Comparison of ENCODE assay signal across 8 cellular contexts in genomic region chr19:13102666-13103584, GRCh38. TPM values are rescaled to one million over a fixed set of nuclear protein-coding genes. Genes with fewer than 3 reads are reported as not detected.
DNase-seq lines count a peak whose midpoint lies in the region; ATAC-seq, FAIRE-seq and TF ChIP-seq lines count a peak whose summit lies in the region.

Gene LYL1 (minus strand): TSS chr19:13102858. CDS start chr19:13101171, 1,687 bp downstream.

- POLR2A ChIA-PET in PC-3 (lab: Charles Lee; ENCODE audit: unreplicated experiment) = no interaction called here
- POLR2A ChIA-PET in HepG2 (lab: Yijun Ruan, JAX) = interaction anchor here (0.6 to 1.0 kb wide), 2 partner anchors 8 to 12 kb away, joined by 3 to 4 read pairs; no protein-coding TSS in a partner anchor

- 0 out of 2 replicates have a peak, but pooled peaks cover 2% of the 10 kb centered on the region for H3K36me3 ChIP-seq in PC-3 (ENCODE audit: low read depth, low read length)
- H3K36me3 ChIP-seq in HepG2 (replicated peaks in 1 of 2; ENCODE audit: control insufficient read depth in 1 of 2, insufficient read depth in 2 of 2, low read length in 2 of 2) = peaks cover 0 to 8% of the 10 kb centered on the region in 2 experiments; a peak in 2 of 5 replicates

- in situ Hi-C loops in HepG2 (cut with HindIII; ENCODE audit: extremely low pct_ligation_motif_present, low pct_unique_long_range_greater_than_20kb) = no loop called here
- in situ Hi-C loops in ACHN (cut with HindIII; ENCODE audit: low pct_ligation_motif_present, low pct_unique_long_range_greater_than_20kb, low sequenced_read_pairs) = no loop called here

- H3K4me3 ChIP-seq in PC-3 (ENCODE audit: low read length) (peak within 1 kb of the TSS; percentile 51), HepG2 (replicated peaks in 1 of 3; ENCODE audit: insufficient read depth in 1 of 3, low read depth in 2 of 3, low read length in 3 of 3) (peak within 1 kb of the TSS; percentile 24 to 72 (median 53))

- intact Hi-C loops in PC-3 (cut with micrococcal nuclease) (loop anchor here (5.0 kb wide), 1 partner anchor 49 kb away; the partner anchor contains the start of genes IER2 and STX10), HepG2 (cut with micrococcal nuclease; ENCODE audit: unreplicated experiment) (no loop called here)

- peak; percentile 67 for DNase-seq in GM03348 (ENCODE audit: low spot score)
- no peak for DNase-seq in PC-3
- DNase-seq in caudate nucleus (lab: John Stamatoyannopoulos, UW) = peak in 11 of 61 donors; percentile 19 to 49 (median 30)
- peak; percentile 45 for DNase-seq in HepG2 (ENCODE audit: low spot score)
- no peak for DNase-seq in ACHN
- no peak for DNase-seq in NCI-H2081 (lab: John Stamatoyannopoulos, UW)

- no peaks in the 10 kb centered on the region for H3F3A ChIP-seq in PC-3 (ENCODE audit: low read length, unreplicated experiment)

- no peak for FAIRE-seq in HepG2 (lab: Jason Lieb, UNC)

- H3K4me1 ChIP-seq in PC-3 (ENCODE audit: insufficient read depth, low read length) (peaks cover 13% of the 10 kb centered on the region; the same call in 1 of the 2 replicates), HepG2 (ENCODE audit: insufficient read depth, low read length) (peaks cover 20% of the 10 kb centered on the region)

- WGBS in HepG2 (ENCODE audit: low lambda C conversion rate) = 10% methylated on average over 5 of the region's 47 CpGs

- H3K9me3 ChIP-seq in PC-3 (ENCODE audit: low read length) = no peaks in the 10 kb centered on the region
- H3K9me3 ChIP-seq in HepG2 (ENCODE audit: low read length) = no peaks in the 10 kb centered on the region

- H3K27me3 ChIP-seq in PC-3 (ENCODE audit: low read length) (no peaks in the 10 kb centered on the region), HepG2 (ENCODE audit: control insufficient read depth in 1 of 2, insufficient read depth in 2 of 2, low read length in 2 of 2) (no peaks in the 10 kb centered on the region)

- H3K4me2 ChIP-seq in PC-3 (ENCODE audit: low read length) = peak within 1 kb of the TSS; percentile 73
- peak within 1 kb of the TSS; percentile 91 for H3K4me2 ChIP-seq in HepG2 (ENCODE audit: low read depth, low read length)

- H4K20me1 ChIP-seq in PC-3 (ENCODE audit: low read length) (no peaks in the 10 kb centered on the region), HepG2 (ENCODE audit: insufficient read depth, low read length) (no peaks in the 10 kb centered on the region; the same call in 1 of the 2 replicates)

- H3K79me2 ChIP-seq in PC-3 (ENCODE audit: low read length) (no peaks in the 10 kb centered on the region), HepG2 (ENCODE audit: insufficient read depth, low read length) (no peaks in the 10 kb centered on the region)

- no TSS peak for BruUV-seq in PC-3 (replicated peaks; lab: Mats Ljungman, UMichigan)
- BruUV-seq in HepG2 (replicated peaks; lab: Mats Ljungman, UMichigan) = no TSS peak

- CTCF ChIA-PET in PC-3 (lab: Charles Lee) (interaction anchor here (0.7 kb wide), 1 partner anchor 147 kb away, joined by 19 read pairs; no protein-coding TSS in a partner anchor), HepG2 (lab: Yijun Ruan, JAX; ENCODE audit: low intra/inter-chr PET ratio, low total read pairs) (no interaction called here)

- no peaks in the 10 kb centered on the region for H3K9me2 ChIP-seq in PC-3 (replicated peaks; ENCODE audit: low read length)

- peak; percentile 60 for TF ChIP-seq RAD21 in HepG2 (CRISPR knock-in tag; IDR thresholded peaks at IDR 0.05)

- peak; percentile 37 for ATAC-seq in GM21737 (IDR thresholded peaks at IDR 0.05; ENCODE audit: unreplicated experiment)
- peak; percentile 37 for ATAC-seq in PC-3
- ATAC-seq in HepG2 = peak; percentile 71

- peak within 1 kb of the TSS; percentile 31 for H3K9ac ChIP-seq in PC-3 (ENCODE audit: low read length)
- peak within 1 kb of the TSS; percentile 61 for H3K9ac ChIP-seq in HepG2 (ENCODE audit: insufficient read depth, low read depth, low read length)

- TF ChIP-seq CTCF in PC-3 (conservative IDR thresholded peaks at IDR 0.05; ENCODE audit: low read depth, low read length) (no peak), HepG2 (CRISPR knock-in tag; IDR thresholded peaks at IDR 0.05) (no peak; the same call in 1 of the 2 replicates), subcutaneous adipose tissue (IDR thresholded peaks at IDR 0.05; ENCODE audit: low read depth) (no peak)

- peak within 1 kb of the TSS; percentile 69 for H2AFZ ChIP-seq in PC-3 (ENCODE audit: low read length)
- no peak within 1 kb of the TSS for H2AFZ ChIP-seq in HepG2 (ENCODE audit: low read length)

- TF ChIP-seq POLR2A in HepG2 (IDR thresholded peaks at IDR 0.05; ENCODE audit: insufficient read depth in 1 of 2, low read depth in 2 of 2, low read length in 2 of 2) = no peak

- no peak for TF ChIP-seq EP300 in HepG2 (IDR thresholded peaks at IDR 0.05; ENCODE audit: low read depth in 2 of 2, low read length in 2 of 2)
- TF ChIP-seq EP300 in HepG2 (CRISPR knock-in tag; IDR thresholded peaks at IDR 0.05; ENCODE audit: borderline replicate concordance) = no peak

- H3K27ac ChIP-seq in PC-3 (ENCODE audit: low read length) (no peak within 1 kb of the TSS), caudate nucleus (ENCODE audit: low read depth, low read length) (peak within 1 kb of the TSS; percentile 83), HepG2 (ENCODE audit: extremely low read length, insufficient read depth, low read length) (peak within 1 kb of the TSS; percentile 70)

TF ChIP-seq in HepG2, 621 proteins besides CTCF, POLR2A, EP300 and RAD21 (continues in another document):
- TF ChIP-seq SYNCRIP (IDR thresholded peaks at IDR 0.05; ENCODE audit: insufficient read depth, low read depth, low read length) (no peak), ZNF567 (CRISPR knock-in tag; IDR thresholded peaks at IDR 0.05; ENCODE audit: borderline replicate concordance) (0 out of 2 replicates have a peak, but pooled peaks have one; percentile 36), ELF4 (CRISPR knock-in tag; IDR thresholded peaks at IDR 0.05; ENCODE audit: borderline replicate concordance) (no peak), REXO4 (CRISPR knock-in tag; IDR thresholded peaks at IDR 0.05; ENCODE audit: borderline replicate concordance) (no peak), ZNF335 (CRISPR knock-in tag; IDR thresholded peaks at IDR 0.05) (peak; percentile 77; the same call in 1 of the 2 replicates), GMEB2 (CRISPR knock-in tag; IDR thresholded peaks at IDR 0.05; ENCODE audit: low read depth) (no peak), SP5 (CRISPR knock-in tag; IDR thresholded peaks at IDR 0.05; ENCODE audit: borderline replicate concordance, low read depth) (peak; percentile 72; the same call in 1 of the 2 replicates), CCDC6 (CRISPR knock-in tag; IDR thresholded peaks at IDR 0.05) (no peak), MAZ (IDR thresholded peaks at IDR 0.05; ENCODE audit: borderline replicate concordance, low read depth, low read length) (no peak), MAZ (CRISPR knock-in tag; IDR thresholded peaks at IDR 0.05; ENCODE audit: low read depth) (0 out of 2 replicates have a peak, but pooled peaks have one; percentile 31)
- TF ChIP-seq, protein P1, sequence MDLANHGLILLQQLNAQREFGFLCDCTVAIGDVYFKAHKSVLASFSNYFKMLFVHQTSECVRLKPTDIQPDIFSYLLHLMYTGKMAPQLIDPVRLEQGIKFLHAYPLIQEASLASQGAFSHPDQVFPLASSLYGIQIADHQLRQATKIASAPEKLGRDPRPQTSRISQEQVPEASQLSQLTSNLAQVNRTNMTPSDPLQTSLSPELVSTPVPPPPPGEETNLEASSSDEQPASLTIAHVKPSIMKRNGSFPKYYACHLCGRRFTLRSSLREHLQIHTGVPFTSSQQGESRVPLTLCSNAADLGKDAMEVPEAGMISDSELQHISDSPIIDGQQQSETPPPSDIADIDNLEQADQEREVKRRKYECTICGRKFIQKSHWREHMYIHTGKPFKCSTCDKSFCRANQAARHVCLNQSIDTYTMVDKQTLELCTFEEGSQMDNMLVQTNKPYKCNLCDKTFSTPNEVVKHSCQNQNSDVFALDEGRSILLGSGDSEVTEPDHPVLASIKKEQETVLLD (CRISPR knock-in tag; IDR thresholded peaks at IDR 0.05; ENCODE audit: low read depth) = 0 out of 2 replicates have a peak, but pooled peaks have one; percentile 46

RNA-seq across cellular contexts. Expression of gene LYL1, which starts in this region (rescaled TPM):
- total RNA-seq in PC-3 (2014; rRNA removed) = 3.3 and 12.0 TPM in 2 replicates
- 0.69 and 0.75 TPM in 2 replicates for total RNA-seq in HepG2 (2016; rRNA removed; fragmentation: Illumina TruSeq; extraction: Trizol)
- total RNA-seq in HepG2 (2016; cell fraction: cytosol; rRNA removed; fragmentation: Illumina TruSeq; extraction: Trizol; ENCODE audit: low read depth) = 0.79 and 0.91 TPM in 2 replicates
- 0.40 and 0.97 TPM in 2 replicates for total RNA-seq in HepG2 (2016; cell fraction: insoluble cytoplasmic fraction; rRNA removed; fragmentation: Illumina TruSeq; extraction: Trizol)
- total RNA-seq in HepG2 (2016; cell fraction: membrane; rRNA removed; fragmentation: Illumina TruSeq; extraction: Trizol) = 0.74 and 0.90 TPM in 2 replicates
- 0.31 and 0.75 TPM in 2 replicates for total RNA-seq in HepG2 (2016; cell fraction: nucleus; rRNA removed; fragmentation: Illumina TruSeq; extraction: Trizol)
- 0.72 and 0.92 TPM in 2 replicates for polyA plus RNA-seq in HepG2 (2011; rRNA removed)
- 0.71 and 1.6 TPM in 2 replicates for polyA plus RNA-seq in HepG2 (2011; cell fraction: cytosol; rRNA removed)
- 2.0 and 2.6 TPM in 2 replicates for polyA plus RNA-seq in HepG2 (2011; cell fraction: nucleus; rRNA removed)
- 0.31 and 0.32 TPM in 2 replicates for polyA plus RNA-seq in HepG2 (2012)
- 0.57 and 0.66 TPM in 2 replicates for polyA plus RNA-seq in HepG2 (2016; cell fraction: cytosol; fragmentation: Illumina TruSeq; extraction: Trizol; ENCODE audit: low read depth)
- polyA plus RNA-seq in HepG2 (2016; cell fraction: insoluble cytoplasmic fraction; fragmentation: Illumina TruSeq; extraction: Trizol; ENCODE audit: low read depth) = 0.51 and 0.59 TPM in 2 replicates
- polyA plus RNA-seq in HepG2 (2016; cell fraction: membrane; fragmentation: Illumina TruSeq; extraction: Trizol; ENCODE audit: low read depth) = 0.76 and 0.86 TPM in 2 replicates
- polyA plus RNA-seq in HepG2 (2016; cell fraction: nucleus; fragmentation: Illumina TruSeq; extraction: Trizol; ENCODE audit: insufficient read depth, low read depth) = 0.93 and 1.5 TPM in 2 replicates
- polyA minus RNA-seq in HepG2 (2011; rRNA and poly(A)+ RNA removed; ENCODE audit: low replicate concordance) = 0.09 and 1.9 TPM in 2 replicates
- polyA minus RNA-seq in HepG2 (2011; cell fraction: cytosol; rRNA and poly(A)+ RNA removed) = 0.49 and 0.70 TPM in 2 replicates
- 0.64 and 1.1 TPM in 2 replicates for polyA minus RNA-seq in HepG2 (2011; cell fraction: nucleus; rRNA and poly(A)+ RNA removed)
- 10 to 100 TPM; 13.7 to 27.7 (median 21.5) TPM for total RNA-seq in subcutaneous adipose tissue

Comparison
In these comparisons a context has a peak if more than half of its experiments do, and no peak if none do; other contexts are left out.
1. DNase-seq: peak in GM03348 (single experiment) and HepG2 (single experiment); none in PC-3 (single experiment), ACHN (single experiment) and NCI-H2081 (0 of 2).
2. Peak in every context shown above with its lines, with median percentiles within 50 percentile points of each other: ATAC-seq.